11 cellular contexts compared by ENCODE assay signal in genomic region chr1:110850145-110850544, GRCh38. TPM values are rescaled to one million over a fixed set of nuclear protein-coding genes. Genes with fewer than 3 reads are reported as not detected.
"Had no signal": no experiment of that assay in that cellular context is flagged by ENCODE, and none has a peak within 500 bp of the region (broad histone marks: within the 10 kb centered on the region; RNA-seq: fewer than 3 reads in every experiment).

No MANE protein-coding gene starts in this region.

- H3K9me3 Mint-ChIP-seq: GM23338, HFFc6 had no signal

- FAIRE-seq: H1, H54 had no signal

- ATAC-seq: GM23338, HCT116 had no signal

- H3K9me3 ChIP-seq: HAP-1 had no signal

- H3K4me3 ChIP-seq: GM23248, GM23338, HAP-1 had no signal

- H3K27ac Mint-ChIP-seq: GM23338, H9, HFFc6 had no signal

- DNase-seq: GM23248, GOT3, H7, H9, HCEC 1CT, HFFc6 had no signal

- H3K36me3 ChIP-seq: HAP-1 had no signal

- H3K4me1 ChIP-seq: HAP-1 had no signal

- H3K4me1 Mint-ChIP-seq: GM23338, H9 had no signal

- H3K4me2 ChIP-seq: GM23338 had no signal

- H3K9ac ChIP-seq: GM23248 had no signal

- H2AFZ ChIP-seq: GM23248, GM23338 had no signal

- H3K27ac ChIP-seq: GM23248 had no signal

- H3K4me3 Mint-ChIP-seq: GM23338, H9, HFFc6 had no signal

RNA-seq across cellular contexts. Expression of gene CD53, which starts 22.8 kb away (rescaled TPM):
- total RNA-seq: GM23248, HFFc6 had no signal
- polyA plus RNA-seq: GM23248 had no signal
